7 cellular contexts compared by ENCODE assay signal in genomic region chr1:185157599-185158469, GRCh38. TPM values are rescaled to one million over a fixed set of nuclear protein-coding genes. Genes with fewer than 3 reads are reported as not detected.
DNase-seq lines count a peak whose midpoint lies in the region; ATAC-seq and TF ChIP-seq lines count a peak whose summit lies in the region.

No MANE protein-coding gene starts in this region.

- H3K4me3 ChIP-seq in GM08714 (ENCODE audit: low read length) (peak overlapping the region; percentile 96), right lobe of liver (peak overlapping the region; percentile 68 to 78 (median 74)), thyroid gland (replicated peaks in 1 of 3) (peak overlapping the region; percentile 44 to 84 (median 79))

- H3K9me3 ChIP-seq in right lobe of liver (no peaks in the 10 kb centered on the region), thyroid gland (no peaks in the 10 kb centered on the region)

- peaks cover 50% of the 10 kb centered on the region for H3K4me1 Mint-ChIP-seq in brain

- H3K27ac Mint-ChIP-seq in brain, result peak overlapping the region; percentile 97 to 99 (median 98)

- H3K4me3 Mint-ChIP-seq in brain, result peak overlapping the region; percentile 96 to 100 (median 100)

- intact Hi-C loops in right lobe of liver (cut with DNase I), result no loop called here
- intact Hi-C loops in thyroid gland (cut with DNase I), result no loop called here

- peaks cover 0 to 22% (median 3%) of the 10 kb centered on the region in 4 donors for H3K4me1 ChIP-seq in right lobe of liver
- peaks cover 6 to 17% of the 10 kb centered on the region in 2 donors for H3K4me1 ChIP-seq in thyroid gland

- H3K27me3 Mint-ChIP-seq in brain, result peaks cover 15% of the 10 kb centered on the region

- H3K36me3 ChIP-seq in right lobe of liver, result no peaks in the 10 kb centered on the region
- no peaks in the 10 kb centered on the region for H3K36me3 ChIP-seq in thyroid gland

- H3K36me3 Mint-ChIP-seq in brain, result peaks cover 14% of the 10 kb centered on the region

- H3K27ac ChIP-seq in right lobe of liver, result peak overlapping the region; percentile 94 to 98 (median 96)
- peak overlapping the region; percentile 92 to 98 (median 98) for H3K27ac ChIP-seq in thyroid gland

- no peak for ATAC-seq in right lobe of liver
- ATAC-seq in GM18867 (IDR thresholded peaks at IDR 0.05; ENCODE audit: unreplicated experiment), result no peak

- H3K27me3 ChIP-seq in right lobe of liver (no peaks in the 10 kb centered on the region), thyroid gland (no peaks in the 10 kb centered on the region)

- TF ChIP-seq CTCF in brain (conservative IDR thresholded peaks at IDR 0.05), result no peak
- no peak for TF ChIP-seq CTCF in right lobe of liver (IDR thresholded peaks at IDR 0.05)
- TF ChIP-seq CTCF in thyroid gland (IDR thresholded peaks at IDR 0.05), result no peak

- no peaks in the 10 kb centered on the region for H3K9me3 Mint-ChIP-seq in brain

- WGBS in right lobe of liver (ENCODE audit: insufficient coverage, low coverage, low lambda C conversion rate, missing lambda C conversion rate), result 2% methylated on average over 20 of the region's 20 CpGs
- 2% methylated on average over 20 of the region's 20 CpGs for WGBS in thyroid gland, 2 donors

- TF ChIP-seq POLR2A in right lobe of liver (IDR thresholded peaks at IDR 0.05) (no peak), thyroid gland (IDR thresholded peaks at IDR 0.05) (no peak)

- DNase-seq in NCI-H146 treated with DMSO at 0.1 percent for 48 hours (lab: John Stamatoyannopoulos, UW; ENCODE audit: unreplicated experiment), result peak; percentile 8
- DNase-seq in right lobe of liver, result no peak
- DNase-seq in thyroid gland, result no peak
- no peak for DNase-seq in effector CD4-positive, alpha-beta T cell

RNA-seq across cellular contexts. Expression of gene SWT1, which starts 0.9 kb away (rescaled TPM):
- polyA plus RNA-seq in brain (ENCODE audit: insufficient read depth, low read depth, low replicate concordance), result 1.4 TPM
- total RNA-seq in right lobe of liver (1 to 10 TPM; 2.0 to 3.9 (median 2.4) TPM), thyroid gland (10 to 100 TPM in 2 of 4 donors, 1 to 10 TPM in 2; 9.4 to 13.4 (median 11.4) TPM)

RNA-seq across cellular contexts. Expression of gene TRMT1L, which starts 1.1 kb away (rescaled TPM):
- polyA plus RNA-seq in brain (ENCODE audit: insufficient read depth, low read depth, low replicate concordance), result 9.3 TPM
- total RNA-seq in right lobe of liver (10 to 100 TPM in 3 of 6 experiments, 1 to 10 TPM in 3; 7.9 to 19.2 (median 10.3) TPM), thyroid gland (10 to 100 TPM; 25.2 to 31.7 (median 27.1) TPM)
